In genomic region chr10:11237571-11237970, GRCh38 we compare ENCODE assay signal across 11 cellular contexts.
DNase-seq lines count a peak whose midpoint lies in the region; ATAC-seq and TF ChIP-seq lines count a peak whose summit lies in the region.
"Had no signal": no experiment of that assay in that cellular context is flagged by ENCODE, and none has a peak within 500 bp of the region (broad histone marks: within the 10 kb centered on the region; RNA-seq: fewer than 3 reads in every experiment).

No MANE protein-coding gene starts in this region.

- H3K9me3 ChIP-seq in hepatocyte (ENCODE audit: low read depth) = no peaks in the 10 kb centered on the region
- H3K9me3 ChIP-seq in BE2C = no peaks in the 10 kb centered on the region

- H3K4me3 Mint-ChIP-seq in CD14-positive monocyte = no peak overlapping the region
- peak overlapping the region; percentile 76 for H3K4me3 Mint-ChIP-seq in activated naive CD4-positive, alpha-beta T cell treated with anti-CD3 and anti-CD28 coated beads, Interleukin-2, amount 50 U/mL, for 24 hours

- no peaks in the 10 kb centered on the region for H3K36me3 ChIP-seq in hepatocyte (replicated peaks; ENCODE audit: insufficient read depth, low read depth)
- H3K36me3 ChIP-seq in BE2C = no peaks in the 10 kb centered on the region

- H3K4me3 ChIP-seq in hepatocyte (no peak overlapping the region), BE2C (ENCODE audit: low read depth, low read length) (no peak overlapping the region)

- H3K4me1 ChIP-seq in hepatocyte (ENCODE audit: insufficient read depth) (no peaks in the 10 kb centered on the region), BE2C (no peaks in the 10 kb centered on the region)

- peak overlapping the region; percentile 45 to 90 (median 58) for H3K27ac Mint-ChIP-seq in CD14-positive monocyte
- H3K27ac Mint-ChIP-seq in activated naive CD4-positive, alpha-beta T cell treated with anti-CD3 and anti-CD28 coated beads, Interleukin-2, amount 50 U/mL, for 24 hours = peak overlapping the region; percentile 99

- no peak overlapping the region for H2AFZ ChIP-seq in hepatocyte

- peaks cover 18% of the 10 kb centered on the region for H3K4me1 Mint-ChIP-seq in CD14-positive monocyte
- peaks cover 94% of the 10 kb centered on the region for H3K4me1 Mint-ChIP-seq in activated naive CD4-positive, alpha-beta T cell treated with anti-CD3 and anti-CD28 coated beads, Interleukin-2, amount 50 U/mL, for 24 hours

- H3K27me3 ChIP-seq in hepatocyte (no peaks in the 10 kb centered on the region), BE2C (no peaks in the 10 kb centered on the region)

- H3K9me2 ChIP-seq in hepatocyte (replicated peaks; ENCODE audit: insufficient read depth) = no peaks in the 10 kb centered on the region

- H3K9me3 Mint-ChIP-seq in CD14-positive monocyte = no peaks in the 10 kb centered on the region
- H3K9me3 Mint-ChIP-seq in activated naive CD4-positive, alpha-beta T cell treated with anti-CD3 and anti-CD28 coated beads, Interleukin-2, amount 50 U/mL, for 24 hours = no peaks in the 10 kb centered on the region

- H3K79me2 ChIP-seq in hepatocyte = no peaks in the 10 kb centered on the region

- in situ Hi-C loops in GM13976 (cut with MboI; ENCODE audit: low sequenced_read_pairs, unreplicated experiment) = no loop called here

- peaks cover 0 to under 1% (median 0%) of the 10 kb centered on the region in 3 donors for H3K27me3 Mint-ChIP-seq in CD14-positive monocyte (ENCODE audit: low read depth in 3 of 3)
- H3K27me3 Mint-ChIP-seq in activated naive CD4-positive, alpha-beta T cell treated with anti-CD3 and anti-CD28 coated beads, Interleukin-2, amount 50 U/mL, for 24 hours = no peaks in the 10 kb centered on the region

- peak; percentile 31 for ATAC-seq in GM19328 (IDR thresholded peaks at IDR 0.05; ENCODE audit: unreplicated experiment)
- ATAC-seq in HG03378 (IDR thresholded peaks at IDR 0.05; ENCODE audit: unreplicated experiment) = peak; percentile 33

- DNase-seq in CD14-positive monocyte (ENCODE audit: low spot score) (no peak), hepatocyte (ENCODE audit: low spot score) (no peak), HT-29 (ENCODE audit: low spot score) (no peak), GM13976 (ENCODE audit: low spot score) (no peak), BE2C (no peak)
- DNase-seq: foreskin melanocyte, NCI-H1092, OCI-M1 had no signal

- TF ChIP-seq CTCF in CD14-positive monocyte (IDR thresholded peaks at IDR 0.05) (no peak), hepatocyte (IDR thresholded peaks at IDR 0.05; ENCODE audit: poor library complexity) (no peak), GM13976 (IDR thresholded peaks at IDR 0.05; ENCODE audit: borderline replicate concordance, control extremely low read depth, extremely low read depth, insufficient read depth, missing control alignments) (no peak), BE2C (IDR thresholded peaks at IDR 0.05; ENCODE audit: low read depth, low read length) (no peak)

- no peak overlapping the region for H3K4me2 ChIP-seq in hepatocyte

- H4K20me1 ChIP-seq in hepatocyte (ENCODE audit: insufficient read depth, poor library complexity, severe bottlenecking) = no peaks in the 10 kb centered on the region

- H3K27ac ChIP-seq in hepatocyte = no peak overlapping the region

- 94% methylated on average over 7 of the region's 7 CpGs for WGBS in hepatocyte (ENCODE audit: low lambda C conversion rate, missing lambda C conversion rate)

- peaks cover 35 to 55% of the 10 kb centered on the region in 2 donors for H3K36me3 Mint-ChIP-seq in CD14-positive monocyte
- peaks cover 15% of the 10 kb centered on the region for H3K36me3 Mint-ChIP-seq in activated naive CD4-positive, alpha-beta T cell treated with anti-CD3 and anti-CD28 coated beads, Interleukin-2, amount 50 U/mL, for 24 hours

- intact Hi-C loops in CD14-positive monocyte (cut with micrococcal nuclease) = no loop called here
